1 cellular context compared by ENCODE assay signal in the genomic region with DNA sequence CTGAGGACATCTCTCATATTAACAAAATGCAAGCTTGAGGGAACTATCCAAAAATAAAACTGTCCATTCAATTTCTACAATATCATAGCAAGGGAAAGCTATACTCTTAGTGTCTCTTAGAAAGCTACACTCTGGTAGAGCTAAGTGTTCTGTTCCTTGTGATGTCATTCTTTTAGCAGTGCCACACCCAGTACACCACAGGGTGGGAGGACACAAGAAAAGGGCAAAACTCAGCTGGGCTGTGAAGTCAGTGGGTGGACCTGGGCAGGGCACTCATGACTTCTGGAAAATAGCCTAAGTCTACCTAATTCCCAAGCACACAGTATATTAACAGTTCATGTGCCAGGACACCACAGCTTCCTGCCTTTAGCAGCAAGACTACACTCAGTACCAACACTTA.
TF ChIP-seq lines count a peak whose summit lies in the region.

No MANE protein-coding gene starts in this region.

TF ChIP-seq in K562, 482 proteins besides CTCF, POLR2A, EP300 and RAD21:
- TF ChIP-seq, protein P1, sequence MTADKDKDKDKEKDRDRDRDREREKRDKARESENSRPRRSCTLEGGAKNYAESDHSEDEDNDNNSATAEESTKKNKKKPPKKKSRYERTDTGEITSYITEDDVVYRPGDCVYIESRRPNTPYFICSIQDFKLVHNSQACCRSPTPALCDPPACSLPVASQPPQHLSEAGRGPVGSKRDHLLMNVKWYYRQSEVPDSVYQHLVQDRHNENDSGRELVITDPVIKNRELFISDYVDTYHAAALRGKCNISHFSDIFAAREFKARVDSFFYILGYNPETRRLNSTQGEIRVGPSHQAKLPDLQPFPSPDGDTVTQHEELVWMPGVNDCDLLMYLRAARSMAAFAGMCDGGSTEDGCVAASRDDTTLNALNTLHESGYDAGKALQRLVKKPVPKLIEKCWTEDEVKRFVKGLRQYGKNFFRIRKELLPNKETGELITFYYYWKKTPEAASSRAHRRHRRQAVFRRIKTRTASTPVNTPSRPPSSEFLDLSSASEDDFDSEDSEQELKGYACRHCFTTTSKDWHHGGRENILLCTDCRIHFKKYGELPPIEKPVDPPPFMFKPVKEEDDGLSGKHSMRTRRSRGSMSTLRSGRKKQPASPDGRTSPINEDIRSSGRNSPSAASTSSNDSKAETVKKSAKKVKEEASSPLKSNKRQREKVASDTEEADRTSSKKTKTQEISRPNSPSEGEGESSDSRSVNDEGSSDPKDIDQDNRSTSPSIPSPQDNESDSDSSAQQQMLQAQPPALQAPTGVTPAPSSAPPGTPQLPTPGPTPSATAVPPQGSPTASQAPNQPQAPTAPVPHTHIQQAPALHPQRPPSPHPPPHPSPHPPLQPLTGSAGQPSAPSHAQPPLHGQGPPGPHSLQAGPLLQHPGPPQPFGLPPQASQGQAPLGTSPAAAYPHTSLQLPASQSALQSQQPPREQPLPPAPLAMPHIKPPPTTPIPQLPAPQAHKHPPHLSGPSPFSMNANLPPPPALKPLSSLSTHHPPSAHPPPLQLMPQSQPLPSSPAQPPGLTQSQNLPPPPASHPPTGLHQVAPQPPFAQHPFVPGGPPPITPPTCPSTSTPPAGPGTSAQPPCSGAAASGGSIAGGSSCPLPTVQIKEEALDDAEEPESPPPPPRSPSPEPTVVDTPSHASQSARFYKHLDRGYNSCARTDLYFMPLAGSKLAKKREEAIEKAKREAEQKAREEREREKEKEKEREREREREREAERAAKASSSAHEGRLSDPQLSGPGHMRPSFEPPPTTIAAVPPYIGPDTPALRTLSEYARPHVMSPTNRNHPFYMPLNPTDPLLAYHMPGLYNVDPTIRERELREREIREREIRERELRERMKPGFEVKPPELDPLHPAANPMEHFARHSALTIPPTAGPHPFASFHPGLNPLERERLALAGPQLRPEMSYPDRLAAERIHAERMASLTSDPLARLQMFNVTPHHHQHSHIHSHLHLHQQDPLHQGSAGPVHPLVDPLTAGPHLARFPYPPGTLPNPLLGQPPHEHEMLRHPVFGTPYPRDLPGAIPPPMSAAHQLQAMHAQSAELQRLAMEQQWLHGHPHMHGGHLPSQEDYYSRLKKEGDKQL (CRISPR knock-in tag; IDR thresholded peaks at IDR 0.05; ENCODE audit: borderline replicate concordance) = no peak
- TF ChIP-seq ZKSCAN8 (CRISPR knock-in tag; IDR thresholded peaks at IDR 0.05) (no peak), RBM34 (IDR thresholded peaks at IDR 0.05; ENCODE audit: borderline replicate concordance, insufficient read depth, low read length) (no peak), ATF7 (IDR thresholded peaks at IDR 0.05) (peak; percentile 44; the same call in 1 of the 2 replicates)
